ENCODE assay signal across 21 cellular contexts in genomic region chr6:62390413-62390812, GRCh38.
DNase-seq lines count a peak whose midpoint lies in the region; ATAC-seq and TF ChIP-seq lines count a peak whose summit lies in the region.
"Had no signal": no experiment of that assay in that cellular context is flagged by ENCODE, and none has a peak within 500 bp of the region (broad histone marks: within the 10 kb centered on the region; RNA-seq: fewer than 3 reads in every experiment).

No MANE protein-coding gene starts in this region.

- no peak overlapping the region for H3K4me3 Mint-ChIP-seq in GM23338
- no peak overlapping the region for H3K4me3 Mint-ChIP-seq in activated CD8-positive, alpha-beta memory T cell treated with anti-CD3 and anti-CD28 coated beads, Interleukin-2, amount 10 ng/mL, durations not matched to agents 7 days and 5 days
- H3K4me3 Mint-ChIP-seq: H9 had no signal

- no peaks in the 10 kb centered on the region for H3K9me3 ChIP-seq in OCI-LY7 (ENCODE audit: low read length)

- no peaks in the 10 kb centered on the region for H4K20me1 ChIP-seq in OCI-LY7 (ENCODE audit: insufficient read depth, low read length)
- H4K20me1 ChIP-seq in GM23338 (replicated peaks; ENCODE audit: insufficient read depth): no peaks in the 10 kb centered on the region

- H3K36me3 Mint-ChIP-seq in GM23338 (ENCODE audit: low read depth): no peaks in the 10 kb centered on the region
- no peaks in the 10 kb centered on the region for H3K36me3 Mint-ChIP-seq in activated CD8-positive, alpha-beta memory T cell treated with anti-CD3 and anti-CD28 coated beads, Interleukin-2, amount 10 ng/mL, durations not matched to agents 7 days and 5 days

- no peaks in the 10 kb centered on the region for H3F3A ChIP-seq in GM23338 (replicated peaks; ENCODE audit: low read depth)

- H3K79me2 ChIP-seq in OCI-LY7 (ENCODE audit: insufficient read depth, low read depth, low read length) (no peaks in the 10 kb centered on the region), GM23338 (replicated peaks; ENCODE audit: insufficient read depth) (no peaks in the 10 kb centered on the region)

- H3K9me3 Mint-ChIP-seq in GM23338: peaks cover 10% of the 10 kb centered on the region; the same call in 2 of the 3 replicates
- peaks cover 15% of the 10 kb centered on the region for H3K9me3 Mint-ChIP-seq in activated CD8-positive, alpha-beta memory T cell treated with anti-CD3 and anti-CD28 coated beads, Interleukin-2, amount 10 ng/mL, durations not matched to agents 7 days and 5 days (ENCODE audit: low read depth)

- peaks cover 42% of the 10 kb centered on the region for H3K4me1 ChIP-seq in OCI-LY7 (ENCODE audit: insufficient read depth, low read length, poor library complexity, severe bottlenecking)
- no peaks in the 10 kb centered on the region for H3K4me1 ChIP-seq in GM23338 (ENCODE audit: insufficient read depth)

- CTCF ChIA-PET in OCI-LY7 (lab: Charles Lee; ENCODE audit: unreplicated experiment): interaction anchor here (1.5 kb wide), 1 partner anchor 92 kb away, joined by 3 read pairs; no protein-coding TSS in a partner anchor
- CTCF ChIA-PET in activated CD8-positive, alpha-beta memory T cell treated with anti-CD3 and anti-CD28 coated beads, Interleukin-2, amount 10 ng/mL, durations not matched to agents 7 days and 5 days (lab: Charles Lee): no interaction called here

- H2AFZ ChIP-seq in OCI-LY7 (ENCODE audit: low read length): peak overlapping the region; percentile 87
- no peak overlapping the region for H2AFZ ChIP-seq in GM23338

- no TSS peak for BruUV-seq in OCI-LY7 (replicated peaks; lab: Mats Ljungman, UMichigan)

- H3K4me3 ChIP-seq in OCI-LY7 (ENCODE audit: low read depth, low read length, poor library complexity, severe bottlenecking) (peak overlapping the region; percentile 1), epithelial cell of esophagus (ENCODE audit: low read length) (no peak overlapping the region), GM23338 (no peak overlapping the region)

- TF ChIP-seq CTCF in OCI-LY7 (conservative IDR thresholded peaks at IDR 0.05; ENCODE audit: low read length) (no peak), epithelial cell of esophagus (IDR thresholded peaks at IDR 0.05; ENCODE audit: insufficient read depth, low read depth, low read length, missing control alignments) (no peak), GM23338 (conservative IDR thresholded peaks at IDR 0.05; ENCODE audit: low read depth in 2 of 2) (no peak)

- no peaks in the 10 kb centered on the region for H3K36me3 ChIP-seq in OCI-LY7 (ENCODE audit: insufficient read depth, low read length)
- no peaks in the 10 kb centered on the region for H3K36me3 ChIP-seq in GM23338 (ENCODE audit: insufficient read depth)

- POLR2A ChIA-PET in OCI-LY7 (lab: Charles Lee): interaction anchor here (0.6 to 4.8 kb wide), 13 partner anchors 8 to 121 kb away, joined by 3 to 36 read pairs (median 4); no protein-coding TSS in a partner anchor

- ATAC-seq in GM18868 (IDR thresholded peaks at IDR 0.05; ENCODE audit: unreplicated experiment) (peak; percentile 48), HG02973 (IDR thresholded peaks at IDR 0.05; ENCODE audit: unreplicated experiment) (peak; percentile 47), SK-N-SH treated with all-trans-retinoic acid at 6 μM for 48 hours (no peak), GM23338 (no peak)
- ATAC-seq in activated CD8-positive, alpha-beta memory T cell treated with anti-CD3 and anti-CD28 coated beads, Interleukin-2, amount 10 ng/mL, durations not matched to agents 7 days and 5 days: no peak
- ATAC-seq: Panc1 had no signal

- no peaks in the 10 kb centered on the region for H3K9me2 ChIP-seq in OCI-LY7 (ENCODE audit: insufficient read depth, low read length)
- H3K9me2 ChIP-seq in GM23338 (ENCODE audit: insufficient read depth): no peaks in the 10 kb centered on the region; the same call in 1 of the 2 replicates

- H3K27ac Mint-ChIP-seq in GM23338: no peak overlapping the region
- no peak overlapping the region for H3K27ac Mint-ChIP-seq in activated CD8-positive, alpha-beta memory T cell treated with anti-CD3 and anti-CD28 coated beads, Interleukin-2, amount 10 ng/mL, durations not matched to agents 7 days and 5 days
- H3K27ac Mint-ChIP-seq: H9 had no signal

- no peaks in the 10 kb centered on the region for H3K27me3 Mint-ChIP-seq in GM23338 (ENCODE audit: insufficient read depth, low read depth, poor library complexity)
- H3K27me3 Mint-ChIP-seq in activated CD8-positive, alpha-beta memory T cell treated with anti-CD3 and anti-CD28 coated beads, Interleukin-2, amount 10 ng/mL, durations not matched to agents 7 days and 5 days: no peaks in the 10 kb centered on the region

- peaks cover 11% of the 10 kb centered on the region for H3K4me1 Mint-ChIP-seq in GM23338
- H3K4me1 Mint-ChIP-seq in activated CD8-positive, alpha-beta memory T cell treated with anti-CD3 and anti-CD28 coated beads, Interleukin-2, amount 10 ng/mL, durations not matched to agents 7 days and 5 days: no peaks in the 10 kb centered on the region

- DNase-seq in OCI-LY7 (ENCODE audit: low spot score) (no peak), epithelial cell of esophagus (ENCODE audit: low read depth) (peak; percentile 59), GM23338 (ENCODE audit: low spot score) (no peak), hippocampal formation (lab: John Stamatoyannopoulos, UW) (no peak)
- no peak for DNase-seq in activated CD8-positive, alpha-beta memory T cell treated with anti-CD3 and anti-CD28 coated beads, Interleukin-2, amount 10 ng/mL, durations not matched to agents 7 days and 5 days
- DNase-seq: AML-193, Calu3, H9, IMR-90, Kasumi-1, MV-4-11, NCI-H146, NCI-H2081 treated with DMSO at 0.1 percent for 48 hours, NCI-H226, NCI-H526, SHP77 treated with DMSO at 0.1 percent for 48 hours, T-helper 2 cell had no signal

- H3K4me2 ChIP-seq in OCI-LY7 (ENCODE audit: low read length) (peak overlapping the region; percentile 43), GM23338 (no peak overlapping the region)

- intact Hi-C loops in OCI-LY7 (cut with micrococcal nuclease; ENCODE audit: unreplicated experiment): loop anchor here (5.0 kb wide), 1 partner anchor 127 kb away; no protein-coding TSS in a partner anchor

- H3K27me3 ChIP-seq in GM23338 (ENCODE audit: insufficient read depth): no peaks in the 10 kb centered on the region

- H3K27ac ChIP-seq in OCI-LY7 (ENCODE audit: low read depth, low read length, poor library complexity, severe bottlenecking) (peak overlapping the region; percentile 82), GM23338 (ENCODE audit: low read depth) (no peak overlapping the region)

TF ChIP-seq in SK-N-SH treated with all-trans-retinoic acid at 6 μM for 48 hours, 23 proteins besides CTCF, POLR2A, EP300 and RAD21 (continues in another document):
- TF ChIP-seq TSHZ2 (CRISPR knock-in tag; IDR thresholded peaks at IDR 0.05) (no peak), TOX (CRISPR knock-in tag; IDR thresholded peaks at IDR 0.05; ENCODE audit: borderline replicate concordance) (no peak)

TF ChIP-seq in GM23338, 12 proteins besides CTCF, POLR2A, EP300 and RAD21 (continues in another document):
- TF ChIP-seq POLR2AphosphoS5 (IDR thresholded peaks at IDR 0.05; ENCODE audit: low read depth): no peak
- no peak for TF ChIP-seq EZH2phosphoT487 (IDR thresholded peaks at IDR 0.05; ENCODE audit: unreplicated experiment)
- TF ChIP-seq ZNF114 (CRISPR knock-in tag; IDR thresholded peaks at IDR 0.05): no peak
- no peak for TF ChIP-seq NANOG (IDR thresholded peaks at IDR 0.05; ENCODE audit: borderline replicate concordance)
- TF ChIP-seq ZNF331 (CRISPR knock-in tag; IDR thresholded peaks at IDR 0.05; ENCODE audit: low read depth): no peak
- TF ChIP-seq ETS1 (IDR thresholded peaks at IDR 0.05): no peak
- TF ChIP-seq STAT1 (IDR thresholded peaks at IDR 0.05; ENCODE audit: unreplicated experiment): no peak
- no peak for TF ChIP-seq REST (IDR thresholded peaks at IDR 0.05; ENCODE audit: unreplicated experiment)

Comparison
In these comparisons a context has a peak if more than half of its experiments do, and no peak if none do; other contexts are left out.
1. ATAC-seq: peak in GM18868 (single experiment) and HG02973 (single experiment); none in SK-N-SH treated with all-trans-retinoic acid at 6 μM for 48 hours (single experiment), GM23338 (single experiment) and activated CD8-positive, alpha-beta memory T cell treated with anti-CD3 and anti-CD28 coated beads, Interleukin-2, amount 10 ng/mL, durations not matched to agents 7 days and 5 days (single experiment).